ENCODE assay signal across 10 cellular contexts in the genomic region with DNA sequence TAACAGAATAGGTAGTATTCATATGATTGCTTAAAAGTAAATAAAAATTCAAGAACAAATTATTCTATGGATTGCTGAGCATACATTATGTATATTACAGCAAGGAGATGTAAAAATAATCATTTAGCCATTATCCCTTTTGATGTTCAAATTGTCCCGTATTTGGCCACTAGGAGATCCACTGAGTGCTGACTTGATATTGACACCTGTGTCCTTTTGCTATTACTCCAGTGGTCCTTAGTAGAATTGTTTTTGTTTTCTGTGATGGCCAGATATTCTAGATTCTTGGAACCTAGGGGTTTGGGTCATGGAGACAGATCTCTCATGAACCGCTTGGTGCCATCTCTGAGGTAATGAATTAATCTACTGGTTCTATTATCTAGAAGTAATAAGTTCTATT. TPM values are rescaled to one million over a fixed set of nuclear protein-coding genes. Genes with fewer than 3 reads are reported as not detected.
A peak's percentile ranks its signal among the peaks of the same experiment; 100 is the strongest.
DNase-seq lines count a peak whose midpoint lies in the region; ATAC-seq and TF ChIP-seq lines count a peak whose summit lies in the region.
"Had no signal": no experiment of that assay in that cellular context is flagged by ENCODE, and none has a peak within 500 bp of the region (broad histone marks: within the 10 kb centered on the region; RNA-seq: fewer than 3 reads in every experiment).

No MANE protein-coding gene starts in this region.

- peak; percentile 3 for DNase-seq in DMS53 treated with DMSO at 0.1 percent for 48 hours (lab: John Stamatoyannopoulos, UW; ENCODE audit: unreplicated experiment)
- DNase-seq in LHCN-M2 (ENCODE audit: low read depth): peak; percentile 15
- no peak for DNase-seq in chondrocyte (ENCODE audit: low spot score)
- DNase-seq in naive thymus-derived CD8-positive, alpha-beta T cell: peak in 1 of 10 donors; percentile 26
- no peak for DNase-seq in activated effector memory CD4-positive, alpha-beta T cell treated with Interleukin-2 at 50 U/mL for 16 hours
- DNase-seq in stimulated activated CD8-positive, alpha-beta memory T cell treated with anti-CD3 and anti-CD28 coated beads, Interleukin-4, amount 100 ng/mL, for 48 hours: no peak
- DNase-seq in C1 segment of cervical spinal cord (lab: John Stamatoyannopoulos, UW): no peak
- DNase-seq in activated CD4-positive, alpha-beta T cell treated with anti-CD3 and anti-CD28 coated beads, Interleukin-2, amount 50 U/mL, for 4 hours: no peak
- DNase-seq: foreskin melanocyte, NCI-H526 treated with DMSO at 0.1 percent for 48 hours had no signal

- no peak overlapping the region for H3K4me3 Mint-ChIP-seq in chondrocyte (ENCODE audit: unreplicated experiment)
- no peak overlapping the region for H3K4me3 Mint-ChIP-seq in naive thymus-derived CD8-positive, alpha-beta T cell

- POLR2A ChIA-PET in naive thymus-derived CD8-positive, alpha-beta T cell (lab: Charles Lee): interaction anchor here (1.3 kb wide), 1 partner anchor 63 kb away, joined by 3 read pairs; no protein-coding TSS in a partner anchor

- H3K4me1 Mint-ChIP-seq in chondrocyte (ENCODE audit: low read depth): no peaks in the 10 kb centered on the region
- peaks cover 0 to 9% (median 3%) of the 10 kb centered on the region in 4 donors for H3K4me1 Mint-ChIP-seq in naive thymus-derived CD8-positive, alpha-beta T cell

- H3K27ac Mint-ChIP-seq in chondrocyte (ENCODE audit: unreplicated experiment): no peak overlapping the region
- H3K27ac Mint-ChIP-seq in naive thymus-derived CD8-positive, alpha-beta T cell: peak overlapping the region in 1 of 10 donors; percentile 26

- no peaks in the 10 kb centered on the region for H3K27me3 Mint-ChIP-seq in chondrocyte (ENCODE audit: low read depth)
- no peaks in the 10 kb centered on the region for H3K27me3 Mint-ChIP-seq in naive thymus-derived CD8-positive, alpha-beta T cell

- TF ChIP-seq CTCF in chondrocyte (IDR thresholded peaks at IDR 0.05): peak; percentile 53

- ATAC-seq in naive thymus-derived CD8-positive, alpha-beta T cell: peak; percentile 62 to 72

- H3K36me3 Mint-ChIP-seq in chondrocyte (ENCODE audit: low read depth): peaks cover 9% of the 10 kb centered on the region
- H3K36me3 Mint-ChIP-seq in naive thymus-derived CD8-positive, alpha-beta T cell: peaks cover 0 to 68% (median 7%) of the 10 kb centered on the region in 3 donors

- no peaks in the 10 kb centered on the region for H3K9me3 Mint-ChIP-seq in chondrocyte (ENCODE audit: low read depth)
- H3K9me3 Mint-ChIP-seq in naive thymus-derived CD8-positive, alpha-beta T cell: no peaks in the 10 kb centered on the region

RNA-seq across cellular contexts. Expression of gene ERO1A, which starts 16.8 kb away (rescaled TPM):
- total RNA-seq in LHCN-M2 (2014; rRNA removed) (83.3 and 98.4 TPM in 2 replicates), chondrocyte (43.9 to 59.1 TPM (median 58.7 TPM) in 3 replicates)
- polyA plus RNA-seq in LHCN-M2 (2012): 16.7 TPM
- total RNA-seq in naive thymus-derived CD8-positive, alpha-beta T cell: 10 to 100 TPM; 64.1 to 74.5 TPM
- polyA plus RNA-seq in naive thymus-derived CD8-positive, alpha-beta T cell: 10 to 100 TPM; 29.6 to 32.0 (median 30.2) TPM

RNA-seq across cellular contexts. Expression of gene PSMC6, which starts 28.4 kb away (rescaled TPM):
- total RNA-seq in LHCN-M2 (2014; rRNA removed): 130 and 134 TPM in 2 replicates
- polyA plus RNA-seq in LHCN-M2 (2012): 51.5 TPM
- total RNA-seq in chondrocyte: 58.2 to 76.9 TPM (median 66.4 TPM) in 3 replicates
- total RNA-seq in naive thymus-derived CD8-positive, alpha-beta T cell: 100 to 1,000 TPM in 1 of 2 experiments, 10 to 100 TPM in 1; 100.0 to 103 TPM
- 10 to 100 TPM; 38.1 to 60.1 (median 52.0) TPM for polyA plus RNA-seq in naive thymus-derived CD8-positive, alpha-beta T cell

RNA-seq across cellular contexts. Expression of gene STYX, which starts 51.4 kb away (rescaled TPM):
- total RNA-seq in LHCN-M2 (2014; rRNA removed): 20.2 and 20.5 TPM in 2 replicates
- polyA plus RNA-seq in LHCN-M2 (2012): 3.7 TPM
- total RNA-seq in chondrocyte: 17.3 to 21.0 TPM (median 20.9 TPM) in 3 replicates
- total RNA-seq in naive thymus-derived CD8-positive, alpha-beta T cell: 10 to 100 TPM; 43.0 to 48.8 TPM
- polyA plus RNA-seq in naive thymus-derived CD8-positive, alpha-beta T cell: 10 to 100 TPM; 22.9 to 30.5 (median 25.6) TPM

Comparison
In these comparisons a context has a peak if more than half of its experiments do, and no peak if none do; other contexts are left out.
1. DNase-seq: peak in DMS53 treated with DMSO at 0.1 percent for 48 hours (single experiment) and LHCN-M2 (single experiment); none in chondrocyte (single experiment), activated effector memory CD4-positive, alpha-beta T cell treated with Interleukin-2 at 50 U/mL for 16 hours (single experiment), stimulated activated CD8-positive, alpha-beta memory T cell treated with anti-CD3 and anti-CD28 coated beads, Interleukin-4, amount 100 ng/mL, for 48 hours (single experiment), C1 segment of cervical spinal cord (0 of 14) and activated CD4-positive, alpha-beta T cell treated with anti-CD3 and anti-CD28 coated beads, Interleukin-2, amount 50 U/mL, for 4 hours (0 of 2).